In the genomic region with DNA sequence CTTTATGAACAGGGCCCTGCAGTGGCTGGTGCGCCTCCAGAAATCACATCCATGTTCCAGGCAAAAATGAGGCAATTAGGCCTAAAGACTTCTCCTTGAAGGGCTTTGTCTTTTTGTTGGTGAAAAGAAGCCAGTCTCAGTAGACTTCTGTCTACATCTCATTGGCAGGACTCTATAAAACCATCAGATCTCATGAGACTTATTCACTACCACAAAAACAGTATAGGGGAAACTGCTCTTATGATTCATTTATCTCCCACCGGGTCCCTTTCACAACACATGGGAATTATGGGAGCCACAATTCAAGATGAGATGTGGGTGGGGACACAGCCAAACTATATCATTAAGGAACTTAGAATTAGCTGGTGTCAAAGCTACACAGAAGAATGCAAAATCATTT, we compare ENCODE assay signal across 23 cellular contexts.
DNase-seq lines count a peak whose midpoint lies in the region; ATAC-seq and TF ChIP-seq lines count a peak whose summit lies in the region.
"Had no signal": no experiment of that assay in that cellular context is flagged by ENCODE, and none has a peak within 500 bp of the region (broad histone marks: within the 10 kb centered on the region; RNA-seq: fewer than 3 reads in every experiment).

No MANE protein-coding gene starts in this region.

- intact Hi-C loops in CD14-positive monocyte (cut with micrococcal nuclease) = no loop called here
- intact Hi-C loops in dendritic cell treated with granulocyte-macrophage colony-stimulating factor and Interleukin-4, amounts not matched to agents 40 ng/mL and 50 ng/mL, for 4 days (cut with micrococcal nuclease) = no loop called here

- TF ChIP-seq CTCF in CD14-positive monocyte (IDR thresholded peaks at IDR 0.05) = no peak

- peak overlapping the region; percentile 86 to 98 (median 95) for H3K27ac Mint-ChIP-seq in CD14-positive monocyte
- peak overlapping the region; percentile 90 to 98 (median 91) for H3K27ac Mint-ChIP-seq in IgD-negative memory B cell
- H3K27ac Mint-ChIP-seq in dendritic cell treated with granulocyte-macrophage colony-stimulating factor and Interleukin-4, amounts not matched to agents 40 ng/mL and 50 ng/mL, for 4 days = peak overlapping the region; percentile 70
- H3K27ac Mint-ChIP-seq in stimulated activated memory B cell treated with anti-CD40 and anti-IgM and Interleukin-4, amounts not matched to agents 10 μg/mL and 1 μg/mL and 100 μg/mL, for 72 hours = peak overlapping the region; percentile 88
- H3K27ac Mint-ChIP-seq: activated naive CD4-positive, alpha-beta T cell treated with anti-CD3 and anti-CD28 coated beads, Interleukin-2, amount 50 U/mL, for 72 hours; immature natural killer cell; T-helper 2 cell treated with Interferon-gamma antibody and Interleukin-4, amounts not matched to agents 5 μg/mL and 100 μg/mL, for 36 hours had no signal

- H3K4me3 Mint-ChIP-seq in CD14-positive monocyte (peak overlapping the region; percentile 31 to 77), IgD-negative memory B cell (peak overlapping the region; percentile 60 to 83 (median 68))
- H3K4me3 Mint-ChIP-seq in dendritic cell treated with granulocyte-macrophage colony-stimulating factor and Interleukin-4, amounts not matched to agents 40 ng/mL and 50 ng/mL, for 4 days = no peak overlapping the region
- H3K4me3 Mint-ChIP-seq in stimulated activated memory B cell treated with anti-CD40 and anti-IgM and Interleukin-4, amounts not matched to agents 10 μg/mL and 1 μg/mL and 100 μg/mL, for 72 hours = peak overlapping the region; percentile 18
- H3K4me3 Mint-ChIP-seq: immature natural killer cell; T-helper 2 cell treated with Interferon-gamma antibody and Interleukin-4, amounts not matched to agents 5 μg/mL and 100 μg/mL, for 36 hours had no signal

- no peaks in the 10 kb centered on the region for H3K36me3 Mint-ChIP-seq in CD14-positive monocyte
- no peaks in the 10 kb centered on the region for H3K36me3 Mint-ChIP-seq in IgD-negative memory B cell
- no peaks in the 10 kb centered on the region for H3K36me3 Mint-ChIP-seq in dendritic cell treated with granulocyte-macrophage colony-stimulating factor and Interleukin-4, amounts not matched to agents 40 ng/mL and 50 ng/mL, for 4 days (ENCODE audit: low read depth)
- H3K36me3 Mint-ChIP-seq in stimulated activated memory B cell treated with anti-CD40 and anti-IgM and Interleukin-4, amounts not matched to agents 10 μg/mL and 1 μg/mL and 100 μg/mL, for 72 hours = no peaks in the 10 kb centered on the region
- H3K36me3 Mint-ChIP-seq: activated naive CD4-positive, alpha-beta T cell treated with anti-CD3 and anti-CD28 coated beads, Interleukin-2, amount 50 U/mL, for 72 hours; immature natural killer cell had no signal

- DNase-seq in CD14-positive monocyte (ENCODE audit: low spot score) (no peak), iPS-NIHi11 (ENCODE audit: low spot score) (no peak), NCI-H345 (lab: John Stamatoyannopoulos, UW) (no peak)
- DNase-seq: ACHN; activated CD4-positive, alpha-beta T cell treated with anti-CD3 and anti-CD28 coated beads for 48 hours; amygdala; COR-L47; hippocampal formation; immature natural killer cell; left colon; MM.1S; NCI-H146; NCI-H2107; SHP77 treated with DMSO at 0.1 percent for 48 hours; stimulated activated naive CD4-positive, alpha-beta T cell treated with Interleukin-2 at 50 U/mL for 16 hours; testis had no signal

- peaks cover 0 to 5% (median 3%) of the 10 kb centered on the region in 7 donors for H3K9me3 Mint-ChIP-seq in CD14-positive monocyte
- H3K9me3 Mint-ChIP-seq in IgD-negative memory B cell = no peaks in the 10 kb centered on the region
- no peaks in the 10 kb centered on the region for H3K9me3 Mint-ChIP-seq in dendritic cell treated with granulocyte-macrophage colony-stimulating factor and Interleukin-4, amounts not matched to agents 40 ng/mL and 50 ng/mL, for 4 days
- H3K9me3 Mint-ChIP-seq in stimulated activated memory B cell treated with anti-CD40 and anti-IgM and Interleukin-4, amounts not matched to agents 10 μg/mL and 1 μg/mL and 100 μg/mL, for 72 hours = no peaks in the 10 kb centered on the region
- H3K9me3 Mint-ChIP-seq: activated naive CD4-positive, alpha-beta T cell treated with anti-CD3 and anti-CD28 coated beads, Interleukin-2, amount 50 U/mL, for 72 hours; T-helper 2 cell treated with Interferon-gamma antibody and Interleukin-4, amounts not matched to agents 5 μg/mL and 100 μg/mL, for 36 hours had no signal

- H3K4me1 Mint-ChIP-seq in CD14-positive monocyte (peaks cover 48% of the 10 kb centered on the region), IgD-negative memory B cell (peaks cover 47 to 59% (median 51%) of the 10 kb centered on the region in 3 donors)
- peaks cover 13% of the 10 kb centered on the region for H3K4me1 Mint-ChIP-seq in dendritic cell treated with granulocyte-macrophage colony-stimulating factor and Interleukin-4, amounts not matched to agents 40 ng/mL and 50 ng/mL, for 4 days (ENCODE audit: low read depth)
- peaks cover 60% of the 10 kb centered on the region for H3K4me1 Mint-ChIP-seq in stimulated activated memory B cell treated with anti-CD40 and anti-IgM and Interleukin-4, amounts not matched to agents 10 μg/mL and 1 μg/mL and 100 μg/mL, for 72 hours
- H3K4me1 Mint-ChIP-seq: immature natural killer cell had no signal

- no peak for ATAC-seq in stimulated activated memory B cell treated with anti-CD40 and anti-IgM and Interleukin-4, amounts not matched to agents 10 μg/mL and 1 μg/mL and 100 μg/mL, for 72 hours
- no peak for ATAC-seq in HG02885 (IDR thresholded peaks at IDR 0.05; ENCODE audit: poor library complexity, unreplicated experiment)
- ATAC-seq: activated naive CD4-positive, alpha-beta T cell treated with anti-CD3 and anti-CD28 coated beads, Interleukin-2, amount 50 U/mL, for 72 hours; left colon; Panc1 had no signal

- H3K27me3 Mint-ChIP-seq in CD14-positive monocyte (ENCODE audit: low read depth in 3 of 3) = peaks cover 0 to 4% (median 1%) of the 10 kb centered on the region in 3 donors
- H3K27me3 Mint-ChIP-seq in IgD-negative memory B cell = no peaks in the 10 kb centered on the region
- no peaks in the 10 kb centered on the region for H3K27me3 Mint-ChIP-seq in dendritic cell treated with granulocyte-macrophage colony-stimulating factor and Interleukin-4, amounts not matched to agents 40 ng/mL and 50 ng/mL, for 4 days
- no peaks in the 10 kb centered on the region for H3K27me3 Mint-ChIP-seq in stimulated activated memory B cell treated with anti-CD40 and anti-IgM and Interleukin-4, amounts not matched to agents 10 μg/mL and 1 μg/mL and 100 μg/mL, for 72 hours
